In genomic region chr20:62120990-62121775, GRCh38 we compare ENCODE assay signal across 1 cellular context.
TF ChIP-seq lines count a peak whose summit lies in the region.

No MANE protein-coding gene starts in this region.

TF ChIP-seq in H1, 55 proteins besides CTCF, POLR2A, EP300 and RAD21:
- TF ChIP-seq SIX5 (IDR thresholded peaks at IDR 0.05; ENCODE audit: low read depth, low read length) (no peak), TAF1 (IDR thresholded peaks at IDR 0.05; ENCODE audit: low read depth, low read length) (peak; percentile 43; the same call in 1 of the 2 replicates), GTF2F1 (IDR thresholded peaks at IDR 0.05; ENCODE audit: borderline replicate concordance, low read depth, low read length) (no peak), CHD7 (IDR thresholded peaks at IDR 0.05; ENCODE audit: insufficient replicate concordance, low read length) (no peak), E2F6 (IDR thresholded peaks at IDR 0.05) (peak; percentile 27), ASH2L (IDR thresholded peaks at IDR 0.05; ENCODE audit: low read length) (peak; percentile 84)
TF ChIP-seq in H1: peak in this region for 3.
